ENCODE assay signal across 1 cellular context in the genomic region with DNA sequence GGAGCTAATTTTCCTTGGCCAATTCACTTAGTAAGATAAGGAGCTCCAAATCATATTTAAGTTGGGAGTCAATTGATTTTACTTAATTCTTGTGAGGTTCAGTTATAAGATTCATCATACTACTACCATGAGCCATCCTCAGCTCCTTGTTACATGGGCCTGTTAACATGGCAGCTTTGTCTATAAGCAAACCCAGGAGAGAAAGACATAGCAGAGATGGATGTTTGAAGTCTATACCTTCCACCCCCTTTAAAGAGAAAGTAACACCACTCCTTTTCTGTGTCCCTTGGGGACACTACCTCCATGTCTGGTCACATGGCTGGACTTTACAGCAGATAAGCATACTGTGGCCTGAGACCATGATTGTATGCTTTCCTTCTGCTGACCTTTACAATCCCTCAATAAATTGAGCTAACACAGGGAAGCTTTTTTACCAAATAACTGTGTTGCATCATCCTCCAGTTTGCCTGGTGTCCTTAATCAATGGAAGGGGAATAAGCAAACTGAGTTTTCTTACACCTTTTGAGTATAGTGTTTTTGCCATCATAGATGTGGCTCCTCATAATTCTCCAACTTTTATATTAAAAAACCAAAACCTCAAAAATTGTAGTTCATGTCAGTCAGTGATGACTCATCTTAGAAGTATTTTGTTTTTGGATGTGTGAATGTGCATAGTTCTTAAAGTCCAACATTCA.
TF ChIP-seq lines count a peak whose summit lies in the region.

No MANE protein-coding gene starts in this region.

TF ChIP-seq in HepG2, 621 proteins besides CTCF, POLR2A, EP300 and RAD21 (continued from another document and continues in another):
- TF ChIP-seq, protein P1, sequence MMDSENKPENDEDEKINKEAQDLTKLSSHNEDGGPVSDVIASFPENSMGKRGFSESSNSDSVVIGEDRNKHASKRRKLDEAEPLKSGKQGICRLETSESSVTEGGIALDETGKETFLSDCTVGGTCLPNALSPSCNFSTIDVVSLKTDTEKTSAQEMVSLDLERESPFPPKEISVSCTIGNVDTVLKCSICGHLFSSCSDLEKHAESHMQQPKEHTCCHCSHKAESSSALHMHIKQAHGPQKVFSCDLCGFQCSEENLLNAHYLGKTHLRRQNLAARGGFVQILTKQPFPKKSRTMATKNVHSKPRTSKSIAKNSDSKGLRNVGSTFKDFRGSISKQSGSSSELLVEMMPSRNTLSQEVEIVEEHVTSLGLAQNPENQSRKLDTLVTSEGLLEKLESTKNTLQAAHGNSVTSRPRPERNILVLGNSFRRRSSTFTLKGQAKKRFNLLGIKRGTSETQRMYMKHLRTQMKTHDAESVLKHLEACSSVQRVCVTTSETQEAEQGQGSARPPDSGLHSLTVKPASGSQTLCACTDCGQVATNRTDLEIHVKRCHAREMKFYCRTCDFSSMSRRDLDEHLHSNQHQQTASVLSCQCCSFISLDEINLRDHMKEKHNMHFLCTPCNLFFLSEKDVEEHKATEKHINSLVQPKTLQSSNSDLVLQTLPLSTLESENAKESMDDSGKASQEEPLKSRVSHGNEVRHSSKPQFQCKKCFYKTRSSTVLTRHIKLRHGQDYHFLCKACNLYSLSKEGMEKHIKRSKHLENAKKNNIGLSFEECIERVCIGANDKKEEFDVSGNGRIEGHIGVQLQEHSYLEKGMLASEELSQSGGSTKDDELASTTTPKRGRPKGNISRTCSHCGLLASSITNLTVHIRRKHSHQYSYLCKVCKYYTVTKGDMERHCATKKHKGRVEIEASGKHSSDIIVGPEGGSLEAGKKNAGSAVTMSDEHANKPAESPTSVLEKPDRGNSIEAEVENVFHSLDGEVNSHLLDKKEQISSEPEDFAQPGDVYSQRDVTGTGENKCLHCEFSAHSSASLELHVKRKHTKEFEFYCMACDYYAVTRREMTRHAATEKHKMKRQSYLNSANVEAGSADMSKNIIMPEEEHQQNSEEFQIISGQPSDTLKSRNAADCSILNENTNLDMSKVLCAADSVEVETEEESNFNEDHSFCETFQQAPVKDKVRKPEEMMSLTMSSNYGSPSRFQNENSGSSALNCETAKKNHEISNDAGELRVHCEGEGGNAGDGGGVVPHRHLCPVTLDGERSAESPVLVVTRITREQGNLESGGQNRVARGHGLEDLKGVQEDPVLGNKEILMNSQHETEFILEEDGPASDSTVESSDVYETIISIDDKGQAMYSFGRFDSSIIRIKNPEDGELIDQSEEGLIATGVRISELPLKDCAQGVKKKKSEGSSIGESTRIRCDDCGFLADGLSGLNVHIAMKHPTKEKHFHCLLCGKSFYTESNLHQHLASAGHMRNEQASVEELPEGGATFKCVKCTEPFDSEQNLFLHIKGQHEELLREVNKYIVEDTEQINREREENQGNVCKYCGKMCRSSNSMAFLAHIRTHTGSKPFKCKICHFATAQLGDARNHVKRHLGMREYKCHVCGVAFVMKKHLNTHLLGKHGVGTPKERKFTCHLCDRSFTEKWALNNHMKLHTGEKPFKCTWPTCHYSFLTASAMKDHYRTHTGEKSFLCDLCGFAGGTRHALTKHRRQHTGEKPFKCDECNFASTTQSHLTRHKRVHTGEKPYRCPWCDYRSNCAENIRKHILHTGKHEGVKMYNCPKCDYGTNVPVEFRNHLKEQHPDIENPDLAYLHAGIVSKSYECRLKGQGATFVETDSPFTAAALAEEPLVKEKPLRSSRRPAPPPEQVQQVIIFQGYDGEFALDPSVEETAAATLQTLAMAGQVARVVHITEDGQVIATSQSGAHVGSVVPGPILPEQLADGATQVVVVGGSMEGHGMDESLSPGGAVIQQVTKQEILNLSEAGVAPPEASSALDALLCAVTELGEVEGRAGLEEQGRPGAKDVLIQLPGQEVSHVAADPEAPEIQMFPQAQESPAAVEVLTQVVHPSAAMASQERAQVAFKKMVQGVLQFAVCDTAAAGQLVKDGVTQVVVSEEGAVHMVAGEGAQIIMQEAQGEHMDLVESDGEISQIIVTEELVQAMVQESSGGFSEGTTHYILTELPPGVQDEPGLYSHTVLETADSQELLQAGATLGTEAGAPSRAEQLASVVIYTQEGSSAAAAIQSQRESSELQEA (CRISPR knock-in tag; IDR thresholded peaks at IDR 0.05; ENCODE audit: not compliant biosample characterization) = no peak
- TF ChIP-seq ZNF850 (CRISPR knock-in tag; conservative IDR thresholded peaks at IDR 0.05) (no peak), KAT8 (CRISPR knock-in tag; IDR thresholded peaks at IDR 0.05) (no peak), KMT2B (CRISPR knock-in tag; IDR thresholded peaks at IDR 0.05) (no peak), PHF8 (CRISPR knock-in tag; IDR thresholded peaks at IDR 0.05) (no peak), CENPT (CRISPR knock-in tag; IDR thresholded peaks at IDR 0.05; ENCODE audit: low read depth) (no peak), DR1 (CRISPR knock-in tag; IDR thresholded peaks at IDR 0.05) (no peak; the same call in 1 of the 2 replicates), U2AF2 (IDR thresholded peaks at IDR 0.05; ENCODE audit: low read depth, low read length) (no peak), ZNF780A (CRISPR knock-in tag; IDR thresholded peaks at IDR 0.05) (no peak), PCBP1 (IDR thresholded peaks at IDR 0.05; ENCODE audit: borderline replicate concordance, low read depth, low read length) (no peak), FIP1L1 (IDR thresholded peaks at IDR 0.05; ENCODE audit: borderline replicate concordance, insufficient read depth, low read depth, low read length) (no peak), ZNF776 (CRISPR knock-in tag; IDR thresholded peaks at IDR 0.05) (no peak), ELF4 (CRISPR knock-in tag; IDR thresholded peaks at IDR 0.05; ENCODE audit: borderline replicate concordance) (no peak), ZNF543 (CRISPR knock-in tag; IDR thresholded peaks at IDR 0.05) (no peak), MIER3 (CRISPR knock-in tag; IDR thresholded peaks at IDR 0.05; ENCODE audit: borderline replicate concordance) (peak; percentile 22; the same call in 1 of the 2 replicates), NPAS2 (CRISPR knock-in tag; IDR thresholded peaks at IDR 0.05; ENCODE audit: borderline replicate concordance) (no peak), FOXK1 (CRISPR knock-in tag; IDR thresholded peaks at IDR 0.05; ENCODE audit: borderline replicate concordance, low read depth) (no peak), ARNT (IDR thresholded peaks at IDR 0.05) (no peak), MED1 (CRISPR knock-in tag; IDR thresholded peaks at IDR 0.05) (no peak), ZNF761 (CRISPR knock-in tag; conservative IDR thresholded peaks at IDR 0.05) (no peak), ZNF569 (CRISPR knock-in tag; IDR thresholded peaks at IDR 0.05; ENCODE audit: borderline replicate concordance) (no peak), ZNF20 (CRISPR knock-in tag; IDR thresholded peaks at IDR 0.05) (no peak)
- TF ChIP-seq, protein P2, sequence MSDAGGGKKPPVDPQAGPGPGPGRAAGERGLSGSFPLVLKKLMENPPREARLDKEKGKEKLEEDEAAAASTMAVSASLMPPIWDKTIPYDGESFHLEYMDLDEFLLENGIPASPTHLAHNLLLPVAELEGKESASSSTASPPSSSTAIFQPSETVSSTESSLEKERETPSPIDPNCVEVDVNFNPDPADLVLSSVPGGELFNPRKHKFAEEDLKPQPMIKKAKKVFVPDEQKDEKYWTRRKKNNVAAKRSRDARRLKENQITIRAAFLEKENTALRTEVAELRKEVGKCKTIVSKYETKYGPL (CRISPR knock-in tag; IDR thresholded peaks at IDR 0.05) = no peak
- TF ChIP-seq, protein P3, sequence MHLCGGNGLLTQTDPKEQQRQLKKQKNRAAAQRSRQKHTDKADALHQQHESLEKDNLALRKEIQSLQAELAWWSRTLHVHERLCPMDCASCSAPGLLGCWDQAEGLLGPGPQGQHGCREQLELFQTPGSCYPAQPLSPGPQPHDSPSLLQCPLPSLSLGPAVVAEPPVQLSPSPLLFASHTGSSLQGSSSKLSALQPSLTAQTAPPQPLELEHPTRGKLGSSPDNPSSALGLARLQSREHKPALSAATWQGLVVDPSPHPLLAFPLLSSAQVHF (CRISPR knock-in tag; IDR thresholded peaks at IDR 0.05) = no peak
- TF ChIP-seq, protein P4, sequence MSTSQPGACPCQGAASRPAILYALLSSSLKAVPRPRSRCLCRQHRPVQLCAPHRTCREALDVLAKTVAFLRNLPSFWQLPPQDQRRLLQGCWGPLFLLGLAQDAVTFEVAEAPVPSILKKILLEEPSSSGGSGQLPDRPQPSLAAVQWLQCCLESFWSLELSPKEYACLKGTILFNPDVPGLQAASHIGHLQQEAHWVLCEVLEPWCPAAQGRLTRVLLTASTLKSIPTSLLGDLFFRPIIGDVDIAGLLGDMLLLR (CRISPR knock-in tag; IDR thresholded peaks at IDR 0.05) = no peak
- TF ChIP-seq, protein P5, sequence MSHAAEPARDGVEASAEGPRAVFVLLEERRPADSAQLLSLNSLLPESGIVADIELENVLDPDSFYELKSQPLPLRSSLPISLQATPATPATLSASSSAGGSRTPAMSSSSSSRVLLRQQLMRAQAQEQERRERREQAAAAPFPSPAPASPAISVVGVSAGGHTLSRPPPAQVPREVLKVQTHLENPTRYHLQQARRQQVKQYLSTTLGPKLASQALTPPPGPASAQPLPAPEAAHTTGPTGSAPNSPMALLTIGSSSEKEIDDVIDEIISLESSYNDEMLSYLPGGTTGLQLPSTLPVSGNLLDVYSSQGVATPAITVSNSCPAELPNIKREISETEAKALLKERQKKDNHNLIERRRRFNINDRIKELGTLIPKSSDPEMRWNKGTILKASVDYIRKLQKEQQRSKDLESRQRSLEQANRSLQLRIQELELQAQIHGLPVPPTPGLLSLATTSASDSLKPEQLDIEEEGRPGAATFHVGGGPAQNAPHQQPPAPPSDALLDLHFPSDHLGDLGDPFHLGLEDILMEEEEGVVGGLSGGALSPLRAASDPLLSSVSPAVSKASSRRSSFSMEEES (CRISPR knock-in tag; IDR thresholded peaks at IDR 0.05) = peak; percentile 22; the same call in 1 of the 2 replicates
- TF ChIP-seq, protein P6, sequence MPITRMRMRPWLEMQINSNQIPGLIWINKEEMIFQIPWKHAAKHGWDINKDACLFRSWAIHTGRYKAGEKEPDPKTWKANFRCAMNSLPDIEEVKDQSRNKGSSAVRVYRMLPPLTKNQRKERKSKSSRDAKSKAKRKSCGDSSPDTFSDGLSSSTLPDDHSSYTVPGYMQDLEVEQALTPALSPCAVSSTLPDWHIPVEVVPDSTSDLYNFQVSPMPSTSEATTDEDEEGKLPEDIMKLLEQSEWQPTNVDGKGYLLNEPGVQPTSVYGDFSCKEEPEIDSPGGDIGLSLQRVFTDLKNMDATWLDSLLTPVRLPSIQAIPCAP (CRISPR knock-in tag; IDR thresholded peaks at IDR 0.05; ENCODE audit: low read depth) = no peak
- TF ChIP-seq, protein P7, sequence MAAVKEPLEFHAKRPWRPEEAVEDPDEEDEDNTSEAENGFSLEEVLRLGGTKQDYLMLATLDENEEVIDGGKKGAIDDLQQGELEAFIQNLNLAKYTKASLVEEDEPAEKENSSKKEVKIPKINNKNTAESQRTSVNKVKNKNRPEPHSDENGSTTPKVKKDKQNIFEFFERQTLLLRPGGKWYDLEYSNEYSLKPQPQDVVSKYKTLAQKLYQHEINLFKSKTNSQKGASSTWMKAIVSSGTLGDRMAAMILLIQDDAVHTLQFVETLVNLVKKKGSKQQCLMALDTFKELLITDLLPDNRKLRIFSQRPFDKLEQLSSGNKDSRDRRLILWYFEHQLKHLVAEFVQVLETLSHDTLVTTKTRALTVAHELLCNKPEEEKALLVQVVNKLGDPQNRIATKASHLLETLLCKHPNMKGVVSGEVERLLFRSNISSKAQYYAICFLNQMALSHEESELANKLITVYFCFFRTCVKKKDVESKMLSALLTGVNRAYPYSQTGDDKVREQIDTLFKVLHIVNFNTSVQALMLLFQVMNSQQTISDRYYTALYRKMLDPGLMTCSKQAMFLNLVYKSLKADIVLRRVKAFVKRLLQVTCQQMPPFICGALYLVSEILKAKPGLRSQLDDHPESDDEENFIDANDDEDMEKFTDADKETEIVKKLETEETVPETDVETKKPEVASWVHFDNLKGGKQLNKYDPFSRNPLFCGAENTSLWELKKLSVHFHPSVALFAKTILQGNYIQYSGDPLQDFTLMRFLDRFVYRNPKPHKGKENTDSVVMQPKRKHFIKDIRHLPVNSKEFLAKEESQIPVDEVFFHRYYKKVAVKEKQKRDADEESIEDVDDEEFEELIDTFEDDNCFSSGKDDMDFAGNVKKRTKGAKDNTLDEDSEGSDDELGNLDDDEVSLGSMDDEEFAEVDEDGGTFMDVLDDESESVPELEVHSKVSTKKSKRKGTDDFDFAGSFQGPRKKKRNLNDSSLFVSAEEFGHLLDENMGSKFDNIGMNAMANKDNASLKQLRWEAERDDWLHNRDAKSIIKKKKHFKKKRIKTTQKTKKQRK (IDR thresholded peaks at IDR 0.05; ENCODE audit: low read length) = no peak
- TF ChIP-seq, protein P8, sequence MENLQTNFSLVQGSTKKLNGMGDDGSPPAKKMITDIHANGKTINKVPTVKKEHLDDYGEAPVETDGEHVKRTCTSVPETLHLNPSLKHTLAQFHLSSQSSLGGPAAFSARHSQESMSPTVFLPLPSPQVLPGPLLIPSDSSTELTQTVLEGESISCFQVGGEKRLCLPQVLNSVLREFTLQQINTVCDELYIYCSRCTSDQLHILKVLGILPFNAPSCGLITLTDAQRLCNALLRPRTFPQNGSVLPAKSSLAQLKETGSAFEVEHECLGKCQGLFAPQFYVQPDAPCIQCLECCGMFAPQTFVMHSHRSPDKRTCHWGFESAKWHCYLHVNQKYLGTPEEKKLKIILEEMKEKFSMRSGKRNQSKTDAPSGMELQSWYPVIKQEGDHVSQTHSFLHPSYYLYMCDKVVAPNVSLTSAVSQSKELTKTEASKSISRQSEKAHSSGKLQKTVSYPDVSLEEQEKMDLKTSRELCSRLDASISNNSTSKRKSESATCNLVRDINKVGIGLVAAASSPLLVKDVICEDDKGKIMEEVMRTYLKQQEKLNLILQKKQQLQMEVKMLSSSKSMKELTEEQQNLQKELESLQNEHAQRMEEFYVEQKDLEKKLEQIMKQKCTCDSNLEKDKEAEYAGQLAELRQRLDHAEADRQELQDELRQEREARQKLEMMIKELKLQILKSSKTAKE (CRISPR knock-in tag; IDR thresholded peaks at IDR 0.05; ENCODE audit: borderline replicate concordance) = no peak
- TF ChIP-seq, protein P9, sequence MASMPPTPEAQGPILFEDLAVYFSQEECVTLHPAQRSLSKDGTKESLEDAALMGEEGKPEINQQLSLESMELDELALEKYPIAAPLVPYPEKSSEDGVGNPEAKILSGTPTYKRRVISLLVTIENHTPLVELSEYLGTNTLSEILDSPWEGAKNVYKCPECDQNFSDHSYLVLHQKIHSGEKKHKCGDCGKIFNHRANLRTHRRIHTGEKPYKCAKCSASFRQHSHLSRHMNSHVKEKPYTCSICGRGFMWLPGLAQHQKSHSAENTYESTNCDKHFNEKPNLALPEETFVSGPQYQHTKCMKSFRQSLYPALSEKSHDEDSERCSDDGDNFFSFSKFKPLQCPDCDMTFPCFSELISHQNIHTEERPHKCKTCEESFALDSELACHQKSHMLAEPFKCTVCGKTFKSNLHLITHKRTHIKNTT (CRISPR knock-in tag; IDR thresholded peaks at IDR 0.05) = no peak
